In the genomic region with DNA sequence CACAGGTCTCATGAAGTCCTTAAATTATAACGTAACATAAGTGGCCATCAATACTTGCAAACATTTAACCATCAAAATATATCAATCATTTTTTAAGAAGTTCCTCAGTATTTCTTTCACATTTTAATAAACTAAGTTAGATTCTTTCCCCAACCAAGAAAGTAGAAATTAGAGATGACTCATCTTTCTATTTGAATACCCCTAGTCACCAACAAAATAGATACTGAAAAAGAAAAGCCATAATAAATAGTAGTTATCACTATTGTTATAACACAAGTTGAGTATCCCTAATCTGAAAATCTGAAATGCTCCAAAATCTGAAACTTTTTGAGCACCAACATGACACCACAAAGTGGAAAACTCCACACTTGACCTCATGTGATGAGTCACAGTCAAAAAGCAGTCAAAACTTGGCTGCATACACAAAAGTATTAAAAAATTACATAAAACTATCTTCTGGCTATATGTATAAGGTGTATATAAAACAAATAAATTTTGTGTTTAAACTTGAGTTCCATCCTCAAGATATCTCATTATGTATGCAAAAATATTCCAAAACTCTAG, we compare ENCODE assay signal across 14 cellular contexts. TPM values are rescaled to one million over a fixed set of nuclear protein-coding genes. Genes with fewer than 3 reads are reported as not detected.
DNase-seq lines count a peak whose midpoint lies in the region; ATAC-seq and TF ChIP-seq lines count a peak whose summit lies in the region.
"Had no signal": no experiment of that assay in that cellular context is flagged by ENCODE, and none has a peak within 500 bp of the region (broad histone marks: within the 10 kb centered on the region; RNA-seq: fewer than 3 reads in every experiment).

No MANE protein-coding gene starts in this region.

- H3K27ac ChIP-seq in KMS-11: no peak overlapping the region
- H3K27ac ChIP-seq: pancreas, upper lobe of right lung had no signal

- H3K9ac ChIP-seq in KMS-11: no peak overlapping the region

- no peak overlapping the region for H2AFZ ChIP-seq in KMS-11 (ENCODE audit: low read depth)

- H3K27me3 ChIP-seq in KMS-11 (ENCODE audit: insufficient read depth, low read depth): peaks cover under 1% of the 10 kb centered on the region; the same call in 1 of the 2 replicates
- H3K27me3 ChIP-seq: pancreas, upper lobe of right lung had no signal

- H3K4me2 ChIP-seq in KMS-11: peak overlapping the region; percentile 12; the same call in 1 of the 2 replicates

- no peak for TF ChIP-seq CTCF in KMS-11 (conservative IDR thresholded peaks at IDR 0.05; ENCODE audit: low read depth, low read length)

- ATAC-seq in activated CD4-positive, CD25-positive, alpha-beta regulatory T cell treated with anti-CD3 and anti-CD28 coated beads, Interleukin-2, amount 50 U/mL, for 24 hours: peak; percentile 15 to 52
- peak; percentile 27 for ATAC-seq in GM18858 (IDR thresholded peaks at IDR 0.05; ENCODE audit: unreplicated experiment)
- ATAC-seq in GM18520 (IDR thresholded peaks at IDR 0.05; ENCODE audit: unreplicated experiment): no peak
- ATAC-seq in HG02973 (IDR thresholded peaks at IDR 0.05; ENCODE audit: unreplicated experiment): no peak
- ATAC-seq: esophagus mucosa, pancreas, upper lobe of right lung had no signal

- H3K4me1 ChIP-seq in KMS-11 (ENCODE audit: low read depth, poor library complexity, severe bottlenecking): peaks cover 10% of the 10 kb centered on the region

- H3K36me3 ChIP-seq in KMS-11 (ENCODE audit: insufficient read depth): no peaks in the 10 kb centered on the region

- no peaks in the 10 kb centered on the region; the same call in 1 of the 2 replicates for H3K79me2 ChIP-seq in KMS-11 (ENCODE audit: insufficient read depth, low read depth)

- H3K4me3 ChIP-seq in KMS-11 (IDR thresholded peaks at IDR 0.05; ENCODE audit: insufficient read depth, low read depth, low read length): no peak overlapping the region
- H3K4me3 ChIP-seq: pancreas, upper lobe of right lung had no signal

- no peaks in the 10 kb centered on the region for H4K20me1 ChIP-seq in KMS-11 (ENCODE audit: insufficient read depth)

- no peak for DNase-seq in activated CD4-positive, CD25-positive, alpha-beta regulatory T cell treated with anti-CD3 and anti-CD28 coated beads, Interleukin-2, amount 50 U/mL, for 72 hours
- DNase-seq in fibroblast of peridontal ligament (ENCODE audit: extremely low read depth) (peak; percentile 31), mesenteric fat pad (ENCODE audit: low spot score) (no peak)
- DNase-seq: activated CD4-positive, CD25-positive, alpha-beta regulatory T cell; activated naive CD8-positive, alpha-beta T cell treated with anti-CD3 and anti-CD28 coated beads, Interleukin-2, amount 10 ng/mL, durations not matched to agents 7 days and 5 days; NCI-H1930; pancreas; upper lobe of right lung had no signal

RNA-seq across cellular contexts. Expression of a gene that starts 3.7 kb away (rescaled TPM):
- 16.9 TPM for total RNA-seq in mesenteric fat pad

RNA-seq across cellular contexts. Expression of a gene that starts 43.3 kb away (rescaled TPM):
- 8.4 TPM for total RNA-seq in mesenteric fat pad
- total RNA-seq: activated naive CD8-positive, alpha-beta T cell treated with anti-CD3 and anti-CD28 coated beads, Interleukin-2, amount 10 ng/mL, durations not matched to agents 7 days and 5 days had no signal

Comparison
In these comparisons a context has a peak if more than half of its experiments do, and no peak if none do; other contexts are left out.
1. ATAC-seq: peak in activated CD4-positive, CD25-positive, alpha-beta regulatory T cell treated with anti-CD3 and anti-CD28 coated beads, Interleukin-2, amount 50 U/mL, for 24 hours (2 of 2) and GM18858 (single experiment); none in GM18520 (single experiment) and HG02973 (single experiment).